In the genomic region with DNA sequence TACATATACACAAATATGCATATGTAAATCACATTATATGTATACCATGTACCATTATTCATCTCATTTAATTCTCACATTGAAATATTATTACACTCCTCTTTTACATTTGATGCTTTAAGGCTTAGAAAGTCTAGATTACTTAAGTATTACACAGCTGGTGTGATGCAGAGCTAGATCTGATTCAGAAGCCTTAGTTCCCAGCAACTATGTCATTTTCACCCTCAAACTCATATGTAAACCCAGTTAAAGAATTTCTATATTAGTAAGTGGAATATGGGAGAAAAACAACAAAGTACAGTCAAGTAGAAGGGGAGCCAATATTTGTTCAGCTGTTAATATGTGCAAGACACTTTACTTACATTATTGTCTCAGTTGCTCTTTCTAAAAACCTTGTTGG, we compare ENCODE assay signal across 20 cellular contexts.
DNase-seq lines count a peak whose midpoint lies in the region; ATAC-seq, FAIRE-seq and TF ChIP-seq lines count a peak whose summit lies in the region.
"Had no signal": no experiment of that assay in that cellular context is flagged by ENCODE, and none has a peak within 500 bp of the region (broad histone marks: within the 10 kb centered on the region; RNA-seq: fewer than 3 reads in every experiment).

No MANE protein-coding gene starts in this region.

- no peak for DNase-seq in activated CD4-positive, alpha-beta T cell treated with anti-CD3 and anti-CD28 coated beads for 36 hours
- no peak for DNase-seq in activated CD4-positive, alpha-beta T cell treated with anti-CD3 and anti-CD28 coated beads, Interleukin-2, amount 50 U/mL, for 48 hours
- DNase-seq in PC-3 (peak; percentile 20), fibroblast of mammary gland (ENCODE audit: low read depth) (peak; percentile 33), H54 (ENCODE audit: insufficient read length, low spot score) (no peak)
- DNase-seq: CD8-positive, alpha-beta T cell; DND-41; H9; KG1; MV-4-11; NCI-H1694 treated with DMSO at 0.1 percent for 48 hours; NCI-H345; NCI-H526 treated with DMSO at 0.1 percent for 48 hours; RPMI8226 had no signal

- H3K4me1 ChIP-seq in PC-3 (ENCODE audit: insufficient read depth, low read length): no peaks in the 10 kb centered on the region
- H3K4me1 ChIP-seq: BLaER1 treated with 17β-estradiol and CSF1 and Interleukin-3, amounts not matched to agents 10 nM and 100 nM had no signal

- POLR2A ChIA-PET in activated CD4-positive, alpha-beta T cell treated with anti-CD3 and anti-CD28 coated beads for 36 hours (lab: Charles Lee): interaction anchor here (0.6 to 0.7 kb wide), 2 partner anchors 37 to 325 kb away, joined by 3 read pairs; no protein-coding TSS in a partner anchor
- POLR2A ChIA-PET in PC-3 (lab: Charles Lee; ENCODE audit: unreplicated experiment): interaction anchor here (0.6 kb wide), 1 partner anchor 11 kb away, joined by 3 read pairs; no protein-coding TSS in a partner anchor

- H3K9me3 Mint-ChIP-seq in activated CD4-positive, alpha-beta T cell treated with anti-CD3 and anti-CD28 coated beads for 36 hours (ENCODE audit: low read depth): no peaks in the 10 kb centered on the region
- H3K9me3 Mint-ChIP-seq: CD8-positive, alpha-beta T cell; H9 had no signal

- peak; percentile 49 for ATAC-seq in activated CD4-positive, alpha-beta T cell treated with anti-CD3 and anti-CD28 coated beads for 36 hours
- no peak for ATAC-seq in PC-3
- no peak for ATAC-seq in GM21737 (IDR thresholded peaks at IDR 0.05; ENCODE audit: unreplicated experiment)
- no peak for ATAC-seq in GM18867 (IDR thresholded peaks at IDR 0.05; ENCODE audit: unreplicated experiment)
- ATAC-seq: CD8-positive, alpha-beta T cell; HepG2 had no signal

- no TSS peak for BruUV-seq in PC-3 (replicated peaks; lab: Mats Ljungman, UMichigan)

- no peaks in the 10 kb centered on the region for H3K79me2 ChIP-seq in PC-3 (ENCODE audit: low read length)

- H3K9ac ChIP-seq in PC-3 (ENCODE audit: low read length): no peak overlapping the region
- H3K9ac ChIP-seq: BLaER1 treated with 17β-estradiol and CSF1 and Interleukin-3, amounts not matched to agents 10 nM and 100 nM had no signal

- H3K9me3 ChIP-seq in PC-3 (ENCODE audit: low read length): no peaks in the 10 kb centered on the region
- H3K9me3 ChIP-seq: BLaER1 treated with 17β-estradiol and CSF1 and Interleukin-3, amounts not matched to agents 10 nM and 100 nM; SJCRH30 had no signal

- H3K36me3 Mint-ChIP-seq in activated CD4-positive, alpha-beta T cell treated with anti-CD3 and anti-CD28 coated beads for 36 hours (ENCODE audit: low read depth): no peaks in the 10 kb centered on the region
- H3K36me3 Mint-ChIP-seq: CD8-positive, alpha-beta T cell had no signal

- TF ChIP-seq POLR2A in H54 (IDR thresholded peaks at IDR 0.05; ENCODE audit: low read depth, low read length): no peak

- no peaks in the 10 kb centered on the region for H3K36me3 ChIP-seq in PC-3 (ENCODE audit: low read depth, low read length)
- H3K36me3 ChIP-seq: BLaER1 treated with 17β-estradiol and CSF1 and Interleukin-3, amounts not matched to agents 10 nM and 100 nM; SJCRH30 had no signal

- no peak overlapping the region for H3K4me3 Mint-ChIP-seq in activated CD4-positive, alpha-beta T cell treated with anti-CD3 and anti-CD28 coated beads for 36 hours
- H3K4me3 Mint-ChIP-seq: CD8-positive, alpha-beta T cell; H9 had no signal

- no peaks in the 10 kb centered on the region for H3K9me2 ChIP-seq in PC-3 (replicated peaks; ENCODE audit: low read length)

- TF ChIP-seq CTCF in PC-3 (conservative IDR thresholded peaks at IDR 0.05; ENCODE audit: low read depth, low read length) (no peak), fibroblast of mammary gland (conservative IDR thresholded peaks at IDR 0.05; ENCODE audit: control insufficient read depth, insufficient read depth, low read depth, low read length) (no peak)

- peaks cover 2% of the 10 kb centered on the region for H3K27me3 Mint-ChIP-seq in activated CD4-positive, alpha-beta T cell treated with anti-CD3 and anti-CD28 coated beads for 36 hours

- no peak overlapping the region for H2AFZ ChIP-seq in PC-3 (ENCODE audit: low read length)

- no peaks in the 10 kb centered on the region for H4K20me1 ChIP-seq in PC-3 (ENCODE audit: low read length)
- H4K20me1 ChIP-seq: BLaER1 treated with 17β-estradiol and CSF1 and Interleukin-3, amounts not matched to agents 10 nM and 100 nM had no signal

- H3K27ac Mint-ChIP-seq in activated CD4-positive, alpha-beta T cell treated with anti-CD3 and anti-CD28 coated beads for 36 hours: no peak overlapping the region
- H3K27ac Mint-ChIP-seq: CD8-positive, alpha-beta T cell; H9 had no signal

- no peaks in the 10 kb centered on the region for H3F3A ChIP-seq in PC-3 (ENCODE audit: low read length, unreplicated experiment)

- no peak overlapping the region for H3K4me2 ChIP-seq in PC-3 (ENCODE audit: low read length)
- H3K4me2 ChIP-seq: BLaER1 treated with 17β-estradiol and CSF1 and Interleukin-3, amounts not matched to agents 10 nM and 100 nM had no signal

- no peak overlapping the region for H3K27ac ChIP-seq in PC-3 (ENCODE audit: low read length)
- H3K27ac ChIP-seq: BLaER1 treated with 17β-estradiol and CSF1 and Interleukin-3, amounts not matched to agents 10 nM and 100 nM; SJCRH30 had no signal

- no peaks in the 10 kb centered on the region for H3K4me1 Mint-ChIP-seq in activated CD4-positive, alpha-beta T cell treated with anti-CD3 and anti-CD28 coated beads for 36 hours

- intact Hi-C loops in activated CD4-positive, alpha-beta T cell treated with anti-CD3 and anti-CD28 coated beads for 36 hours (cut with DNase I, micrococcal nuclease): no loop called here
- intact Hi-C loops in PC-3 (cut with micrococcal nuclease): no loop called here

- H3K4me3 ChIP-seq in PC-3 (ENCODE audit: low read length): no peak overlapping the region
- H3K4me3 ChIP-seq in fibroblast of mammary gland (ENCODE audit: control insufficient read depth, low read depth, low read length): no peak overlapping the region
- H3K4me3 ChIP-seq: BLaER1 treated with 17β-estradiol and CSF1 and Interleukin-3, amounts not matched to agents 10 nM and 100 nM; SJCRH30 had no signal

- H3K27me3 ChIP-seq in PC-3 (ENCODE audit: low read length): no peaks in the 10 kb centered on the region
- H3K27me3 ChIP-seq: BLaER1 treated with 17β-estradiol and CSF1 and Interleukin-3, amounts not matched to agents 10 nM and 100 nM; SJCRH30 had no signal

- CTCF ChIA-PET in activated CD4-positive, alpha-beta T cell treated with anti-CD3 and anti-CD28 coated beads for 36 hours (lab: Charles Lee): interaction anchor here (1.9 kb wide), 1 partner anchor 73 kb away, joined by 5 read pairs; no protein-coding TSS in a partner anchor
- CTCF ChIA-PET in PC-3 (lab: Charles Lee): no interaction called here

- FAIRE-seq in H54 (lab: Jason Lieb, UNC): no peak
- FAIRE-seq: A204.1, HepG2 had no signal

Comparison
In these comparisons a context has a peak if more than half of its experiments do, and no peak if none do; other contexts are left out.
1. DNase-seq: peak in PC-3 (single experiment) and fibroblast of mammary gland (single experiment); none in activated CD4-positive, alpha-beta T cell treated with anti-CD3 and anti-CD28 coated beads for 36 hours (single experiment), activated CD4-positive, alpha-beta T cell treated with anti-CD3 and anti-CD28 coated beads, Interleukin-2, amount 50 U/mL, for 48 hours (0 of 2) and H54 (single experiment).